In the genomic region with DNA sequence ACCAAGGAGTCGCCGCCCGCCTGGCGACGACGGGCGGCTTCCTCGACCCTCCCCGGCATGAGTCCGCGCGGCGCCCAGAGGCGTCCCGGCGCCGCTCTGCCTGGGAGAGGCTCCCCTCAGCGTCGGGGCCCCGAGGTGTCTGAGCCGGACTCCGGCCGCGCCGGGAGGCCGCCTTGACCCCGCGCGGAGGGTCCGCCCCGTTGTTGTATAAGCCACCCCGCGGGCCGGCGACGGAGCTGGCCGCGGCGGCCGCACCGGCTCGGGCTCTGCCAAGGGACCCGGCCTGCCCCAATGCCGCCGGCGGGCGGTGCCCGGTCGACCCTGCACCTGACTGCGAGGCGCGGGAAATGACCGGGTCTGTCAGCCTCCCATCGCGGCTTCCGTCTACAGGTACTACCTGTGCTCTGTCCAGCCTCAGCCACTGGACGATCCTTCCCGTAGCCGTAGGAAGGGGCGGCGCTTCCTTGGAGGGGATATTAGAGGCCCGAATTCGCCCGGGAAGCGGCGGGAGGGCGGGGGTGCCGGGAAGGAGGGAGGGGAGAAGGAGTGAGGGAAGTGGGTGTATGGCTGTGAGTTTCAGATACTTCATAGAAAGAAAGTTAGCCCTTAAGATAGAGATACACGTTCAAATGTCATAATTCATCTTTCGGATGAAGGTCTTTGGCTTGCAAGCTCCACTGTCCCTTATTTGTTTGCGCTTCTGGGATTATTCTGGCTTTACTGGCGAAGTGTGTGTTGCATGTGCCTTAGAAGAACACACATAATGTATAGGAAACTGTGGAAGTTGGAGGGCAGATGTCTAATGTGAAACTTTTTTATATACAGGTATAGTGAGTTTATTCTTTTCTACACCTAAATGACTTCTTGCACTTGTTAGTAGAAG, we compare ENCODE assay signal across 1 cellular context.
TF ChIP-seq lines count a peak whose summit lies in the region.

No MANE protein-coding gene starts in this region.

TF ChIP-seq in HepG2, 621 proteins besides CTCF, POLR2A, EP300 and RAD21 (continued from another document and continues in another):
- TF ChIP-seq NR1H2 (CRISPR knock-in tag; IDR thresholded peaks at IDR 0.05; ENCODE audit: borderline replicate concordance, low read depth) (no peak), ZNF780A (CRISPR knock-in tag; IDR thresholded peaks at IDR 0.05) (no peak), SAP130 (CRISPR knock-in tag; IDR thresholded peaks at IDR 0.05; ENCODE audit: low read depth) (peak; percentile 9; the same call in 1 of the 2 replicates), SOX6 (IDR thresholded peaks at IDR 0.05) (no peak), SOX6 (CRISPR knock-in tag; IDR thresholded peaks at IDR 0.05) (no peak), ZNF326 (CRISPR knock-in tag; IDR thresholded peaks at IDR 0.05; ENCODE audit: borderline replicate concordance) (no peak), PCBP1 (IDR thresholded peaks at IDR 0.05; ENCODE audit: borderline replicate concordance, low read depth, low read length) (no peak), ZNF263 (CRISPR knock-in tag; IDR thresholded peaks at IDR 0.05) (no peak), HNRNPK (IDR thresholded peaks at IDR 0.05; ENCODE audit: low read depth, low read length, poor library complexity, severe bottlenecking) (no peak), ZNF713 (CRISPR knock-in tag; IDR thresholded peaks at IDR 0.05) (no peak), CBX1 (IDR thresholded peaks at IDR 0.05; ENCODE audit: low read depth) (no peak), RFXAP (CRISPR knock-in tag; IDR thresholded peaks at IDR 0.05; ENCODE audit: borderline replicate concordance) (no peak), CAMTA2 (CRISPR knock-in tag; IDR thresholded peaks at IDR 0.05; ENCODE audit: borderline replicate concordance) (no peak), KLF11 (CRISPR knock-in tag; IDR thresholded peaks at IDR 0.05) (no peak), NRL (CRISPR knock-in tag; IDR thresholded peaks at IDR 0.05; ENCODE audit: borderline replicate concordance) (no peak), ZNF18 (CRISPR knock-in tag; IDR thresholded peaks at IDR 0.05; ENCODE audit: insufficient replicate concordance) (no peak), NONO (IDR thresholded peaks at IDR 0.05) (no peak), NONO (CRISPR knock-in tag; conservative IDR thresholded peaks at IDR 0.05) (0 out of 2 replicates have a peak, but pooled peaks have one; percentile 49), HOXA3 (CRISPR knock-in tag; IDR thresholded peaks at IDR 0.05) (no peak), ZNF205 (CRISPR knock-in tag; IDR thresholded peaks at IDR 0.05) (no peak), ZNF296 (CRISPR knock-in tag; conservative IDR thresholded peaks at IDR 0.05) (no peak), ZNF3 (CRISPR knock-in tag; IDR thresholded peaks at IDR 0.05) (no peak), ZNF777 (CRISPR knock-in tag; IDR thresholded peaks at IDR 0.05) (peak; percentile 77), NFE2L2 (IDR thresholded peaks at IDR 0.05; ENCODE audit: low read length) (no peak), IKZF4 (CRISPR knock-in tag; IDR thresholded peaks at IDR 0.05; ENCODE audit: borderline replicate concordance, low read depth, not compliant biosample characterization) (no peak), ZNF280B (CRISPR knock-in tag; IDR thresholded peaks at IDR 0.05; ENCODE audit: borderline replicate concordance) (no peak), ZNF24 (IDR thresholded peaks at IDR 0.05) (no peak), ZMYM4 (CRISPR knock-in tag; IDR thresholded peaks at IDR 0.05) (no peak; the same call in 1 of the 2 replicates), ZNF609 (CRISPR knock-in tag; IDR thresholded peaks at IDR 0.05; ENCODE audit: borderline replicate concordance) (no peak), MXD1 (CRISPR knock-in tag; IDR thresholded peaks at IDR 0.05) (no peak), SNAPC5 (CRISPR knock-in tag; IDR thresholded peaks at IDR 0.05; ENCODE audit: borderline replicate concordance) (no peak), ZZZ3 (CRISPR knock-in tag; IDR thresholded peaks at IDR 0.05; ENCODE audit: borderline replicate concordance) (no peak), GABPA (IDR thresholded peaks at IDR 0.05; ENCODE audit: low read depth, low read length) (0 out of 2 replicates have a peak, but pooled peaks have one; percentile 28), GABPA (CRISPR knock-in tag; IDR thresholded peaks at IDR 0.05; ENCODE audit: low read depth) (peak; percentile 62), POLR2G (IDR thresholded peaks at IDR 0.05; ENCODE audit: low read depth, low read length) (no peak; the same call in 1 of the 2 replicates), SSRP1 (CRISPR knock-in tag; IDR thresholded peaks at IDR 0.05) (no peak), RBM22 (optimal IDR thresholded peaks at IDR 0.05; ENCODE audit: low read length) (no peak), ZNF879 (CRISPR knock-in tag; IDR thresholded peaks at IDR 0.05) (no peak), FOXA1 (IDR thresholded peaks at IDR 0.05) (no peak), FOXA1 (CRISPR knock-in tag; IDR thresholded peaks at IDR 0.05) (no peak), GZF1 (CRISPR knock-in tag; IDR thresholded peaks at IDR 0.05) (no peak), TCF7L2 (IDR thresholded peaks at IDR 0.05; ENCODE audit: low read depth, low read length) (no peak), KDM5B (CRISPR knock-in tag; IDR thresholded peaks at IDR 0.05; ENCODE audit: borderline replicate concordance) (no peak), ZC3H13 (CRISPR knock-in tag; IDR thresholded peaks at IDR 0.05) (no peak), ISL2 (CRISPR knock-in tag; IDR thresholded peaks at IDR 0.05) (no peak), MYNN (CRISPR knock-in tag; IDR thresholded peaks at IDR 0.05; ENCODE audit: low read depth) (no peak), FOXK2 (IDR thresholded peaks at IDR 0.05) (no peak), MLLT10 (CRISPR knock-in tag; IDR thresholded peaks at IDR 0.05) (no peak), ZNF674 (CRISPR knock-in tag; IDR thresholded peaks at IDR 0.05; ENCODE audit: low read depth) (no peak), CENPT (CRISPR knock-in tag; IDR thresholded peaks at IDR 0.05; ENCODE audit: low read depth) (0 out of 2 replicates have a peak, but pooled peaks have one; percentile 15), CC2D1A (CRISPR knock-in tag; IDR thresholded peaks at IDR 0.05) (no peak), JARID2 (CRISPR knock-in tag; IDR thresholded peaks at IDR 0.05; ENCODE audit: insufficient replicate concordance) (no peak), ZNF138 (CRISPR knock-in tag; IDR thresholded peaks at IDR 0.05; ENCODE audit: low read depth) (no peak), ATRX (CRISPR knock-in tag; IDR thresholded peaks at IDR 0.05; ENCODE audit: borderline replicate concordance) (no peak), TOPORS (CRISPR knock-in tag; IDR thresholded peaks at IDR 0.05) (no peak)
- TF ChIP-seq, protein P1, sequence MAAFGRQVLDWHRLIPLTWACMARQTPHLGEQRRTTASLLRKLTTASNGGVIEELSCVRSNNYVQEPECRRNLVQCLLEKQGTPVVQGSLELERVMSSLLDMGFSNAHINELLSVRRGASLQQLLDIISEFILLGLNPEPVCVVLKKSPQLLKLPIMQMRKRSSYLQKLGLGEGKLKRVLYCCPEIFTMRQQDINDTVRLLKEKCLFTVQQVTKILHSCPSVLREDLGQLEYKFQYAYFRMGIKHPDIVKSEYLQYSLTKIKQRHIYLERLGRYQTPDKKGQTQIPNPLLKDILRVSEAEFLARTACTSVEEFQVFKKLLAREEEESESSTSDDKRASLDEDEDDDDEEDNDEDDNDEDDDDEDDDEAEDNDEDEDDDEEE (CRISPR knock-in tag; IDR thresholded peaks at IDR 0.05) = no peak; the same call in 1 of the 2 replicates
- TF ChIP-seq, protein P2, sequence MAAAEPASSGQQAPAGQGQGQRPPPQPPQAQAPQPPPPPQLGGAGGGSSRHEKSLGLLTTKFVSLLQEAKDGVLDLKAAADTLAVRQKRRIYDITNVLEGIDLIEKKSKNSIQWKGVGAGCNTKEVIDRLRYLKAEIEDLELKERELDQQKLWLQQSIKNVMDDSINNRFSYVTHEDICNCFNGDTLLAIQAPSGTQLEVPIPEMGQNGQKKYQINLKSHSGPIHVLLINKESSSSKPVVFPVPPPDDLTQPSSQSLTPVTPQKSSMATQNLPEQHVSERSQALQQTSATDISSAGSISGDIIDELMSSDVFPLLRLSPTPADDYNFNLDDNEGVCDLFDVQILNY (CRISPR knock-in tag; conservative IDR thresholded peaks at IDR 0.05) = no peak
- TF ChIP-seq, protein P3, sequence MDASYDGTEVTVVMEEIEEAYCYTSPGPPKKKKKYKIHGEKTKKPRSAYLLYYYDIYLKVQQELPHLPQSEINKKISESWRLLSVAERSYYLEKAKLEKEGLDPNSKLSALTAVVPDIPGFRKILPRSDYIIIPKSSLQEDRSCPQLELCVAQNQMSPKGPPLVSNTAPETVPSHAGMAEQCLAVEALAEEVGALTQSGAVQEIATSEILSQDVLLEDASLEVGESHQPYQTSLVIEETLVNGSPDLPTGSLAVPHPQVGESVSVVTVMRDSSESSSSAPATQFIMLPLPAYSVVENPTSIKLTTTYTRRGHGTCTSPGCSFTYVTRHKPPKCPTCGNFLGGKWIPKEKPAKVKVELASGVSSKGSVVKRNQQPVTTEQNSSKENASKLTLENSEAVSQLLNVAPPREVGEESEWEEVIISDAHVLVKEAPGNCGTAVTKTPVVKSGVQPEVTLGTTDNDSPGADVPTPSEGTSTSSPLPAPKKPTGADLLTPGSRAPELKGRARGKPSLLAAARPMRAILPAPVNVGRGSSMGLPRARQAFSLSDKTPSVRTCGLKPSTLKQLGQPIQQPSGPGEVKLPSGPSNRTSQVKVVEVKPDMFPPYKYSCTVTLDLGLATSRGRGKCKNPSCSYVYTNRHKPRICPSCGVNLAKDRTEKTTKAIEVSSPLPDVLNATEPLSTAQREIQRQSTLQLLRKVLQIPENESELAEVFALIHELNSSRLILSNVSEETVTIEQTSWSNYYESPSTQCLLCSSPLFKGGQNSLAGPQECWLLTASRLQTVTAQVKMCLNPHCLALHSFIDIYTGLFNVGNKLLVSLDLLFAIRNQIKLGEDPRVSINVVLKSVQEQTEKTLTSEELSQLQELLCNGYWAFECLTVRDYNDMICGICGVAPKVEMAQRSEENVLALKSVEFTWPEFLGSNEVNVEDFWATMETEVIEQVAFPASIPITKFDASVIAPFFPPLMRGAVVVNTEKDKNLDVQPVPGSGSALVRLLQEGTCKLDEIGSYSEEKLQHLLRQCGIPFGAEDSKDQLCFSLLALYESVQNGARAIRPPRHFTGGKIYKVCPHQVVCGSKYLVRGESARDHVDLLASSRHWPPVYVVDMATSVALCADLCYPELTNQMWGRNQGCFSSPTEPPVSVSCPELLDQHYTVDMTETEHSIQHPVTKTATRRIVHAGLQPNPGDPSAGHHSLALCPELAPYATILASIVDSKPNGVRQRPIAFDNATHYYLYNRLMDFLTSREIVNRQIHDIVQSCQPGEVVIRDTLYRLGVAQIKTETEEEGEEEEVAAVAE (CRISPR knock-in tag; IDR thresholded peaks at IDR 0.05; ENCODE audit: borderline replicate concordance) = no peak
